6 cellular contexts compared by ENCODE assay signal in genomic region chr11:120020486-120020885, GRCh38.
"Had no signal": no experiment of that assay in that cellular context is flagged by ENCODE, and none has a peak within 500 bp of the region (broad histone marks: within the 10 kb centered on the region; RNA-seq: fewer than 3 reads in every experiment).

No MANE protein-coding gene starts in this region.

- ATAC-seq: HepG2, K562 had no signal

- H3K27ac ChIP-seq: HL-60 had no signal

- DNase-seq: IMR-90, KBM-7, KG1 had no signal

- H3K4me3 ChIP-seq: K562 had no signal
